Comparison of ENCODE assay signal across 8 cellular contexts in the genomic region with DNA sequence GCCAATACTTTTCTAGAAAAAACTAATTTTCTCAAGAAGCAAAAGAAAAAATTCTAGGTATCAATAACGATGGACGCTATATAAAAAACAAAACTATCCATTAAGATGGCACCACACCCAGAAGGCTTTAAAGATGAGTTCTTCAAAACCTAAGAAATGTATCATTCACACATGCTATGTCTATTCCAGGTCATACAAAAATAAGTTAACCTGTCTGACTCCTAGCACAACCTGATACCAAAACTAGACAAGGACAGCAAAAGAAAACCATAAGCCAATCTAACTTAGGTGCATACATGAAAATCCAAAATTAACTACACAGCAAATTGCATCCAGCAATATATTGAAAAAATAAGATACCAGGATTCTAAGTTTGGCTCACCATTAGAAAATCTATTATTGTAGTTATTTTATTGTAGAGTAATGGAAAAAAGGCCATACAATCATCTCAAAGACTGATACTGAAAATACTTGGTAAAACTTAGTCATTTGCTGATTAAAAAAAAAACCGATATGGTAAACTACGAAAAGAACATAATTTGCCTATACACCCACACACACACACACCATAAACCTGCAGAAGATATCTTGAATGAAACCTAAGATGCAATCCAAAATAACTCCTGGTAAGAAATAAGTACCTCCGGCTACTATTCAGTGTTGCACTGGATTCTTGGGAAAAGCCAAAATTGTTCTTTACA. TPM values are rescaled to one million over a fixed set of nuclear protein-coding genes. Genes with fewer than 3 reads are reported as not detected.
A peak's percentile ranks its signal among the peaks of the same experiment; 100 is the strongest.
DNase-seq lines count a peak whose midpoint lies in the region; ATAC-seq and TF ChIP-seq lines count a peak whose summit lies in the region.

No MANE protein-coding gene starts in this region.

- no peaks in the 10 kb centered on the region for H3K9me3 Mint-ChIP-seq in chondrocyte (ENCODE audit: low read depth)

- POLR2A ChIA-PET in GM10248 (lab: Yijun Ruan, JAX), result no interaction called here

- H3K4me3 ChIP-seq in HUES48 (ENCODE audit: low read depth, low read length) (0 out of 2 replicates have a peak overlapping the region, but pooled peaks have one; percentile 77), neuron (ENCODE audit: low read length) (peak overlapping the region; percentile 78)

- peaks cover 43% of the 10 kb centered on the region for H3K4me1 Mint-ChIP-seq in chondrocyte (ENCODE audit: low read depth)

- DNase-seq in GM10248 (ENCODE audit: extremely low spot score) (peak; percentile 42), chondrocyte (ENCODE audit: low spot score) (no peak), NCI-H2196 treated with DMSO at 0.1 percent for 48 hours (lab: John Stamatoyannopoulos, UW; ENCODE audit: unreplicated experiment) (no peak), anterior cingulate cortex (lab: John Stamatoyannopoulos, UW) (no peak)

- peaks cover 26% of the 10 kb centered on the region for H3K4me1 ChIP-seq in HUES48 (ENCODE audit: control insufficient read depth, insufficient read depth, low read length)
- H3K4me1 ChIP-seq in neuron (ENCODE audit: insufficient read depth, low read length), result peaks cover 5% of the 10 kb centered on the region

- CTCF ChIA-PET in GM10248 (lab: Yijun Ruan, JAX), result interaction anchor here (0.7 to 1.1 kb wide), 4 partner anchors 15 to 69 kb away, joined by 3 to 6 read pairs (median 3); no protein-coding TSS in a partner anchor

- H3K27me3 ChIP-seq in HUES48 (ENCODE audit: control insufficient read depth, insufficient read depth, low read length), result no peaks in the 10 kb centered on the region
- no peaks in the 10 kb centered on the region for H3K27me3 ChIP-seq in neuron (ENCODE audit: insufficient read depth, low read length)

- H3K9me3 ChIP-seq in HUES48 (ENCODE audit: control insufficient read depth, insufficient read depth, low read length) (no peaks in the 10 kb centered on the region), neuron (ENCODE audit: low read length) (no peaks in the 10 kb centered on the region)

- H3K27me3 Mint-ChIP-seq in chondrocyte (ENCODE audit: low read depth), result no peaks in the 10 kb centered on the region

- peaks cover 5% of the 10 kb centered on the region for H3K36me3 Mint-ChIP-seq in chondrocyte (ENCODE audit: low read depth)

- H3K36me3 ChIP-seq in HUES48 (ENCODE audit: control insufficient read depth, insufficient read depth, low read length) (no peaks in the 10 kb centered on the region), neuron (ENCODE audit: insufficient read depth, low read length) (no peaks in the 10 kb centered on the region)

- H3K4me3 Mint-ChIP-seq in chondrocyte (ENCODE audit: unreplicated experiment), result peak overlapping the region; percentile 93

- no peak overlapping the region for H3K9ac ChIP-seq in HUES48 (ENCODE audit: low read depth, low read length)

- no peak for ATAC-seq in HG03521 (IDR thresholded peaks at IDR 0.05; ENCODE audit: unreplicated experiment)
- no peak for ATAC-seq in GM21825 (IDR thresholded peaks at IDR 0.05; ENCODE audit: unreplicated experiment)

- no peak for TF ChIP-seq CTCF in GM10248 (IDR thresholded peaks at IDR 0.05; ENCODE audit: control extremely low read depth, extremely low read depth, low read depth, missing control alignments)
- TF ChIP-seq CTCF in chondrocyte (IDR thresholded peaks at IDR 0.05), result no peak

- peak overlapping the region; percentile 97 for H3K27ac ChIP-seq in HUES48 (ENCODE audit: low read depth, low read length)

- peak overlapping the region; percentile 99 for H3K27ac Mint-ChIP-seq in chondrocyte (ENCODE audit: unreplicated experiment)

- H2AFZ ChIP-seq in neuron (ENCODE audit: low read depth, low read length), result peak overlapping the region; percentile 92

RNA-seq across cellular contexts. Expression of a gene that starts 55.0 kb away (rescaled TPM):
- 52.9 to 58.7 TPM (median 57.4 TPM) in 3 replicates for total RNA-seq in chondrocyte
